Comparison of ENCODE assay signal across 34 cellular contexts in genomic region chr2:187627153-187627552, GRCh38.
"Had no signal": no experiment of that assay in that cellular context is flagged by ENCODE, and none has a peak within 500 bp of the region (broad histone marks: within the 10 kb centered on the region; RNA-seq: fewer than 3 reads in every experiment).

No MANE protein-coding gene starts in this region.

- H3K36me3 ChIP-seq: MG63 had no signal

- DNase-seq: Karpas-422, Kasumi-1, MG63, MM.1S, MV-4-11, NCI-H1048, NCI-H1092, NCI-H1092 treated with DMSO at 0.1 percent for 48 hours, NCI-H1105, NCI-H1105 treated with DMSO at 0.1 percent for 48 hours, NCI-H1417, NCI-H1417 treated with DMSO at 0.1 percent for 48 hours, NCI-H1436, NCI-H1436 treated with DMSO at 0.1 percent for 48 hours, NCI-H146, NCI-H1694, NCI-H1694 treated with DMSO at 0.1 percent for 48 hours, NCI-H187, NCI-H187 treated with DMSO at 0.1 percent for 48 hours, NCI-H1930, NCI-H2029, NCI-H2029 treated with DMSO at 0.1 percent for 48 hours, NCI-H2081, NCI-H2081 treated with DMSO at 0.1 percent for 48 hours, NCI-H2107, NCI-H2171, NCI-H2171 treated with DMSO at 0.1 percent for 48 hours, NCI-H2227 treated with DMSO at 0.1 percent for 48 hours, NCI-H226, NCI-H345, NCI-H446, NCI-H446 treated with DMSO at 0.1 percent for 48 hours, NCI-H510A had no signal

- H3K27me3 ChIP-seq: MG63 had no signal

- H3K9me3 ChIP-seq: MG63 had no signal

- H3K4me2 ChIP-seq: KMS-11 had no signal

- H3K27ac ChIP-seq: KMS-11 had no signal

- H3K9ac ChIP-seq: KMS-11 had no signal

- H3K4me3 ChIP-seq: MG63 had no signal
